Comparison of ENCODE assay signal across 24 cellular contexts in the genomic region with DNA sequence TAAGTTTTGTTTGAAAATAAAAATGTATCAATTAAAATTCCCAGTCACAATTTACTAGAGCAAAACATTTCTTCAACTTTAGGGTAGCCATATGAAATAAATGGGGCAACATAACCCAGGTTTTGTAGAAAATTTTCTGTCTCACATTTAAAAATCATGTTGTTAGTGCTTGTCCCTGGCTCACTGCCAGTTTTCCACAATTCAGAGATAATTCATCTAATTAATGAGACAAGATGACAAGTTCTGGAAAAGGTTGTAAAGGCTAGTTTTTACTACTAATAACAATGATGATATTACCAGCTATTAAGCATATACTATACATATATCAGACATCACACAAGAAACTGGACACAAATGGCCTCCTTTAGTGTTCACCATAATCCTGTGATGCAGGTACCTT. TPM values are rescaled to one million over a fixed set of nuclear protein-coding genes. Genes with fewer than 3 reads are reported as not detected.
DNase-seq lines count a peak whose midpoint lies in the region; ATAC-seq and TF ChIP-seq lines count a peak whose summit lies in the region.
"Had no signal": no experiment of that assay in that cellular context is flagged by ENCODE, and none has a peak within 500 bp of the region (broad histone marks: within the 10 kb centered on the region; RNA-seq: fewer than 3 reads in every experiment).

No MANE protein-coding gene starts in this region.

- H3K27me3 ChIP-seq in liver (ENCODE audit: control insufficient read depth in 4 of 4, insufficient read depth in 4 of 4, low read length in 3 of 4), result no peaks in the 10 kb centered on the region
- no peaks in the 10 kb centered on the region for H3K27me3 ChIP-seq in right lobe of liver
- H3K27me3 ChIP-seq: breast epithelium, MG63, sigmoid colon, tibial nerve had no signal

- no peak overlapping the region for H3K4me3 ChIP-seq in liver (ENCODE audit: low read depth in 1 of 3, low read length in 3 of 3)
- no peak overlapping the region for H3K4me3 ChIP-seq in right lobe of liver
- H3K4me3 ChIP-seq: breast epithelium, lung, MG63, sigmoid colon, tibial nerve had no signal

- H3K36me3 ChIP-seq in liver (ENCODE audit: control insufficient read depth in 4 of 4, insufficient read depth in 3 of 4, low read depth in 1 of 4, low read length in 3 of 4) (no peaks in the 10 kb centered on the region), right lobe of liver (no peaks in the 10 kb centered on the region)
- H3K36me3 ChIP-seq: breast epithelium, MG63, sigmoid colon, tibial nerve had no signal

- TF ChIP-seq CTCF in liver (IDR thresholded peaks at IDR 0.05; ENCODE audit: low read depth, low read length, missing input control), result no peak
- TF ChIP-seq CTCF in right lobe of liver (IDR thresholded peaks at IDR 0.05), result no peak
- TF ChIP-seq CTCF in GM13976 (IDR thresholded peaks at IDR 0.05; ENCODE audit: borderline replicate concordance, control extremely low read depth, extremely low read depth, insufficient read depth, missing control alignments), result no peak

- H3K4me1 ChIP-seq in liver (ENCODE audit: control insufficient read depth in 4 of 4, insufficient read depth in 4 of 4, low read length in 3 of 4) (peaks cover 1 to 20% (median 18%) of the 10 kb centered on the region in 4 donors), right lobe of liver (peaks cover 0 to 32% (median 10%) of the 10 kb centered on the region in 4 donors)
- H3K4me1 ChIP-seq: breast epithelium had no signal

- H3K9me3 ChIP-seq in liver (ENCODE audit: control insufficient read depth in 4 of 4, low read length in 3 of 4) (no peaks in the 10 kb centered on the region), right lobe of liver (no peaks in the 10 kb centered on the region)
- H3K9me3 ChIP-seq: breast epithelium, sigmoid colon, tibial nerve had no signal

- intact Hi-C loops in right lobe of liver (cut with DNase I), result no loop called here

- in situ Hi-C loops in GM13976 (cut with MboI; ENCODE audit: low sequenced_read_pairs, unreplicated experiment), result no loop called here

- no peak for TF ChIP-seq POLR2A in right lobe of liver (IDR thresholded peaks at IDR 0.05)

- DNase-seq in right lobe of liver (no peak), NCI-H446 (lab: John Stamatoyannopoulos, UW) (peak; percentile 15 to 46), dermis blood vessel endothelial cell (peak; percentile 27), GM13976 (ENCODE audit: low spot score) (no peak)
- DNase-seq in activated CD4-positive, alpha-beta T cell treated with anti-CD3 and anti-CD28 coated beads, Interleukin-2, amount 50 U/mL, for 4 hours, result no peak
- DNase-seq: activated CD4-positive, alpha-beta T cell treated with anti-CD3 and anti-CD28 coated beads for 36 hours; activated naive CD4-positive, alpha-beta T cell; activated T-cell treated with anti-CD3 and anti-CD28 coated beads, Interleukin-2, amount 50 U/mL, for 4 hours; CD4-positive, CD25-positive, alpha-beta regulatory T cell; cortex of kidney; glutamatergic neuron; kidney; MG63; NCI-H187; sigmoid colon; stimulated activated CD4-positive, alpha-beta T cell treated with anti-CD3 and anti-CD28 coated beads, Interleukin-15, amount 100 ng/mL, for 24 hours; stimulated activated naive CD8-positive, alpha-beta T cell treated with anti-CD3 and anti-CD28 coated beads, Interleukin-15, amount 100 ng/mL, for 72 hours; T-helper 1 cell had no signal

- ATAC-seq in right lobe of liver (no peak), GM19351 (IDR thresholded peaks at IDR 0.05; ENCODE audit: unreplicated experiment) (no peak), GM18861 (IDR thresholded peaks at IDR 0.05; ENCODE audit: unreplicated experiment) (no peak)
- ATAC-seq: activated CD4-positive, alpha-beta T cell treated with anti-CD3 and anti-CD28 coated beads for 36 hours; activated T-cell treated with anti-CD3 and anti-CD28 coated beads, Interleukin-2, amount 50 U/mL, for 4 hours; stimulated activated naive CD8-positive, alpha-beta T cell treated with anti-CD3 and anti-CD28 coated beads, Interleukin-15, amount 100 ng/mL, for 72 hours had no signal

- TF ChIP-seq RAD21 in liver (IDR thresholded peaks at IDR 0.05), result no peak

- H3K27ac ChIP-seq in liver (ENCODE audit: low read depth in 1 of 2, low read length in 2 of 2) (no peak overlapping the region), right lobe of liver (no peak overlapping the region)
- H3K27ac ChIP-seq: breast epithelium, sigmoid colon, tibial nerve had no signal

- no peak overlapping the region for H3K9ac ChIP-seq in liver (ENCODE audit: low read depth in 1 of 2, low read length in 2 of 2)

TF ChIP-seq in liver, 16 proteins besides CTCF, POLR2A, EP300 and RAD21:
- TF ChIP-seq MAX (IDR thresholded peaks at IDR 0.05) (no peak), YY1 (IDR thresholded peaks at IDR 0.05) (peak; percentile 38)

RNA-seq across cellular contexts. Expression of gene MEGF9, which starts 45.9 kb away (rescaled TPM):
- total RNA-seq in liver (10 to 100 TPM; 19.8 to 27.4 TPM), right lobe of liver (10 to 100 TPM; 26.8 to 49.0 (median 38.2) TPM), dermis blood vessel endothelial cell (8.7 and 9.7 TPM in 2 replicates)
- polyA plus RNA-seq in liver, result 10 to 100 TPM; 15.5 to 18.7 TPM

Comparison
In these comparisons a context has a peak if more than half of its experiments do, and no peak if none do; other contexts are left out.
1. DNase-seq: peak in NCI-H446 (2 of 2) and dermis blood vessel endothelial cell (single experiment); none in right lobe of liver (0 of 3), GM13976 (single experiment) and activated CD4-positive, alpha-beta T cell treated with anti-CD3 and anti-CD28 coated beads, Interleukin-2, amount 50 U/mL, for 4 hours (0 of 2).